In the genomic region with DNA sequence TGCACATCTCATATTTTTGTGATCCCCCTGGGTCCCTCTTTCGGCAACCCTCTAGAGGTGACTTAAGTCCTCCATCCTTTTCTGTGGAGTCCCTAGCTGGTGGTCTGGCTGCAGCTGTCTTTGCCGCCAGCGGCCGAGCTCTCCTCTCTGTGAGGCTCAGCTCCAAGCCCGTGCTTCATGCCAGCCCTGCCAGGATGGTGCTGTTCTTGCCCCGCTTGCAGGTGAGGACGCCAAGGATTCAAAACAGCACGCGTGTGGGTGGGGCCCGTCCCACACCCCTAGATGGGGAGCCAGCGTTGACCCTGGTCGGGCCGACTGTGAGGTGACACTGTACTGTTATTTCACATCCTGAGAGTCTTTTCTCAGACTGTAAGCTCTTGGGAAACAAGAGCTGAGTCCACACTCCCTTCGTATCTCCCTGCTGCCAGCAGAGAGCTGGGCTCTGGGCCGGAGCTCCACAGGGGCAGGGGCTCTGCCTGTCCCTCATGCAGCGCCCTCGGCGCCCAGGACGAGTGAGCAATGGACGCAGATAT, we compare ENCODE assay signal across 30 cellular contexts. TPM values are rescaled to one million over a fixed set of nuclear protein-coding genes. Genes with fewer than 3 reads are reported as not detected.
"Had no signal": no experiment of that assay in that cellular context is flagged by ENCODE, and none has a peak within 500 bp of the region (broad histone marks: within the 10 kb centered on the region; RNA-seq: fewer than 3 reads in every experiment).

No MANE protein-coding gene starts in this region.

- DNase-seq: activated CD4-positive, alpha-beta T cell treated with anti-CD3 and anti-CD28 coated beads for 4 hours; activated CD4-positive, alpha-beta T cell treated with anti-CD3 and anti-CD28 coated beads, Interleukin-2, amount 50 U/mL, for 4 hours; activated gamma-delta T cell; activated naive CD4-positive, alpha-beta T cell treated with anti-CD3 and anti-CD28 coated beads, Interleukin-2, amount 10 ng/mL, durations not matched to agents 7 days and 5 days; activated naive CD8-positive, alpha-beta T cell treated with anti-CD3 and anti-CD28 coated beads, Interleukin-2, amount 50 U/mL, for 24 hours; amygdala; effector memory CD8-positive, alpha-beta T cell; erythroblast; gastrocnemius medialis; glutamatergic neuron; islet precursor cell; left ventricle myocardium inferior; occipital lobe; spleen; T-helper 1 cell; thyroid gland had no signal

- ATAC-seq: activated naive CD8-positive, alpha-beta T cell treated with anti-CD3 and anti-CD28 coated beads, Interleukin-2, amount 50 U/mL, for 24 hours; effector memory CD8-positive, alpha-beta T cell; gastrocnemius medialis had no signal

- H3K4me1 ChIP-seq: vagina had no signal

- H2AFZ ChIP-seq: hepatocyte had no signal

- H3K27me3 Mint-ChIP-seq: activated naive CD4-positive, alpha-beta T cell treated with anti-CD3 and anti-CD28 coated beads, Interleukin-2, amount 10 ng/mL, durations not matched to agents 7 days and 5 days; activated naive CD8-positive, alpha-beta T cell treated with anti-CD3 and anti-CD28 coated beads, Interleukin-2, amount 50 U/mL, for 24 hours; central memory CD8-positive, alpha-beta T cell; effector memory CD8-positive, alpha-beta T cell; stimulated activated naive CD8-positive, alpha-beta T cell treated with anti-CD3 and anti-CD28 coated beads, Interleukin-15, Interleukin-2, amounts not matched to agents 100 ng/mL and 50 ng/mL, for 24 hours had no signal

- FAIRE-seq: bronchial epithelial cell had no signal

- H3K4me3 ChIP-seq: gastrocnemius medialis, hepatocyte, left ventricle myocardium inferior, lung, right atrium auricular region, spleen, thyroid gland, upper lobe of left lung, vagina had no signal

- H3K9me3 Mint-ChIP-seq: activated naive CD4-positive, alpha-beta T cell treated with anti-CD3 and anti-CD28 coated beads, Interleukin-2, amount 10 ng/mL, durations not matched to agents 7 days and 5 days; activated naive CD8-positive, alpha-beta T cell treated with anti-CD3 and anti-CD28 coated beads, Interleukin-2, amount 50 U/mL, for 24 hours; activated T-helper 1 cell treated with anti-CD3 and anti-CD28 coated beads, Interleukin-12 subunit alpha, Interleukin-12 subunit beta, Interleukin-2, Interleukin-4 antibody, amounts not matched to agents 30 ng/mL and 10 ng/mL and 1 ng/mL, durations not matched to agents 14 hours and 24 hours and 36 hours; central memory CD8-positive, alpha-beta T cell; effector memory CD8-positive, alpha-beta T cell; stimulated activated naive CD8-positive, alpha-beta T cell treated with anti-CD3 and anti-CD28 coated beads, Interleukin-15, Interleukin-2, amounts not matched to agents 100 ng/mL and 50 ng/mL, for 24 hours had no signal

- H3K4me2 ChIP-seq: hepatocyte had no signal

- H3K9me3 ChIP-seq: gastrocnemius medialis, left ventricle myocardium inferior, right atrium auricular region, spleen, thyroid gland, upper lobe of left lung, vagina had no signal

- H3K79me2 ChIP-seq: hepatocyte had no signal

- H3K27me3 ChIP-seq: gastrocnemius medialis, hepatocyte, right atrium auricular region, spleen, thyroid gland, upper lobe of left lung, vagina had no signal

- H3K27ac ChIP-seq: gastrocnemius medialis, hepatocyte, right atrium auricular region, spleen, upper lobe of left lung, vagina had no signal

- H3K27ac Mint-ChIP-seq: activated naive CD4-positive, alpha-beta T cell treated with anti-CD3 and anti-CD28 coated beads, Interleukin-2, amount 10 ng/mL, durations not matched to agents 7 days and 5 days; activated naive CD8-positive, alpha-beta T cell treated with anti-CD3 and anti-CD28 coated beads, Interleukin-2, amount 50 U/mL, for 24 hours; activated T-helper 1 cell treated with anti-CD3 and anti-CD28 coated beads, Interleukin-12 subunit alpha, Interleukin-12 subunit beta, Interleukin-2, Interleukin-4 antibody, amounts not matched to agents 30 ng/mL and 10 ng/mL and 1 ng/mL, durations not matched to agents 14 hours and 24 hours and 36 hours; effector memory CD8-positive, alpha-beta T cell; stimulated activated naive CD8-positive, alpha-beta T cell treated with anti-CD3 and anti-CD28 coated beads, Interleukin-15, Interleukin-2, amounts not matched to agents 100 ng/mL and 50 ng/mL, for 24 hours had no signal

- H3K4me3 Mint-ChIP-seq: activated naive CD4-positive, alpha-beta T cell treated with anti-CD3 and anti-CD28 coated beads, Interleukin-2, amount 10 ng/mL, durations not matched to agents 7 days and 5 days; activated naive CD8-positive, alpha-beta T cell treated with anti-CD3 and anti-CD28 coated beads, Interleukin-2, amount 50 U/mL, for 24 hours; activated T-helper 1 cell treated with anti-CD3 and anti-CD28 coated beads, Interleukin-12 subunit alpha, Interleukin-12 subunit beta, Interleukin-2, Interleukin-4 antibody, amounts not matched to agents 30 ng/mL and 10 ng/mL and 1 ng/mL, durations not matched to agents 14 hours and 24 hours and 36 hours; central memory CD8-positive, alpha-beta T cell; effector memory CD8-positive, alpha-beta T cell; stimulated activated naive CD8-positive, alpha-beta T cell treated with anti-CD3 and anti-CD28 coated beads, Interleukin-15, Interleukin-2, amounts not matched to agents 100 ng/mL and 50 ng/mL, for 24 hours had no signal

RNA-seq across cellular contexts. Expression of gene GJD4, which starts 36.6 kb away (rescaled TPM):
- total RNA-seq: activated T-helper 1 cell treated with anti-CD3 and anti-CD28 coated beads, Interleukin-12 subunit alpha, Interleukin-12 subunit beta, Interleukin-2, Interleukin-4 antibody, amounts not matched to agents 30 ng/mL and 10 ng/mL and 1 ng/mL, durations not matched to agents 14 hours and 24 hours and 36 hours; bronchial epithelial cell; dermis microvascular lymphatic vessel endothelial cell; gastrocnemius medialis; left ventricle myocardium inferior; lung; mesenteric fat pad; mucosa of gallbladder; occipital lobe; pulmonary artery endothelial cell; right atrium auricular region; spleen; thyroid gland; upper lobe of left lung; vagina had no signal
- polyA plus RNA-seq: hepatocyte, neural cell had no signal
